8 cellular contexts compared by ENCODE assay signal in the genomic region with DNA sequence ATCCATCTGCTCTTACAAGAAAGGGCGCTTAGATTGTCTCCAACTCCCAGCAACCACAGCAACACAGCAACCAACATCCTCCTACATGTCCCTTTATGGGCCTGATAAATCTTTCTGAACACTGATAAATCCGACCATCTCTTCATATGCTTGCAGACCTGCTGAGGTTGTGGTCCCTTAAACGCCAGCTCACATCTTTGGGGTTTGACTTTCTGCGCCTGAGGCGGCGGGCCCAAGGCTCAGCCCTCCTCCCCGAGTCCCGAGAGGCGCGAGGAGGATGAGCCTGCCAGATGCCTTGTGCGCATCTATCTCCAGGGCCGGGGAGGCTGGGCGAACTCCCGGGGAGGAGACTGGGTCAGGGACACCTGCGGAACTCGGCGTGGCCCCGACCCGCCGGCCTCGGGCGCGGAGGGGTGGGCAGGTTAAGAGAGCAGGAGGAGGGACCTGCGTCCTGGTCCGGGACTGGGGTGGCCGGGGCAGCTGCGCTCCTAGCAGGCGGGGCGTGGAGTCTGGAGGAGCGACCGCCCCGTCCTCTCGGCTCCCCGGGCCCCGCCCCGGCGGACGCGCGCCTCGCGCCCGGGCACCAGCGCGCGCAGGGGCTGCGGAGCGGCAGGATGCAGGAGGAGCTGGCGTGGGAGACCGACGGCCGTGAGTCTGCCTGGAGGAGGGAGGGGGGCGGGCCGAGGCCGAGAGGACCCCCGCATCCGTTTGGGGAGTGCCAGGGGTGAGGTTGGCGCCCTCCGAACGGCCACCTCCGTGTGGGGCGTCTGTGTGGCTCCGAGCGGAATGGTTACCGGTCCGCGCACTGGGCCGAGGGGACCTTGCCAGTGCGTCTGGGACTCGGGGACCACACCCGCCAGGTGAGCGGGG. TPM values are rescaled to one million over a fixed set of nuclear protein-coding genes. Genes with fewer than 3 reads are reported as not detected.
A peak's percentile ranks its signal among the peaks of the same experiment; 100 is the strongest.
DNase-seq lines count a peak whose midpoint lies in the region; ATAC-seq and TF ChIP-seq lines count a peak whose summit lies in the region.

A gene (plus strand): TSS at position 586 of the 870 bp plus-strand sequence. CDS start 29 bp downstream, at position 615.

- H3K4me3 ChIP-seq in GM23338: peak within 1 kb of the TSS; percentile 88
- peak within 1 kb of the TSS; percentile 38 to 71 (median 54) for H3K4me3 ChIP-seq in esophagus squamous epithelium
- H3K4me3 ChIP-seq in muscle layer of duodenum (ENCODE audit: low read depth in 1 of 2, low read length in 2 of 2): peak within 1 kb of the TSS; percentile 62 to 73
- H3K4me3 ChIP-seq in thoracic aorta: peak within 1 kb of the TSS; percentile 80

- H2AFZ ChIP-seq in GM23338: peak within 1 kb of the TSS; percentile 96

- H3K9me3 Mint-ChIP-seq in GM23338: peaks cover 10% of the 10 kb centered on the region

- H3K27ac ChIP-seq in GM23338 (ENCODE audit: low read depth): no peak within 1 kb of the TSS
- H3K27ac ChIP-seq in esophagus squamous epithelium: peak within 1 kb of the TSS; percentile 1 to 73 (median 64)
- H3K27ac ChIP-seq in muscle layer of duodenum (ENCODE audit: low read length): no peak within 1 kb of the TSS
- peak within 1 kb of the TSS; percentile 33 to 52 for H3K27ac ChIP-seq in thoracic aorta

- H3K4me1 Mint-ChIP-seq in GM23338: peaks cover 29% of the 10 kb centered on the region

- peak in 1 of 4 donors; percentile 44 for TF ChIP-seq POLR2A in esophagus squamous epithelium (IDR thresholded peaks at IDR 0.05)

- H4K20me1 ChIP-seq in GM23338 (replicated peaks; ENCODE audit: insufficient read depth): no peaks in the 10 kb centered on the region

- ATAC-seq in GM23338 (peak; percentile 90), thoracic aorta (ENCODE audit: insufficient number of reproducible peaks, low FRiP score, low read depth) (peak; percentile 79)

- H3K36me3 ChIP-seq in GM23338 (ENCODE audit: insufficient read depth) (peaks cover under 1% of the 10 kb centered on the region; the same call in 1 of the 2 replicates), esophagus squamous epithelium (no peaks in the 10 kb centered on the region), muscle layer of duodenum (ENCODE audit: control insufficient read depth in 1 of 2, insufficient read depth in 2 of 2, low read length in 2 of 2) (no peaks in the 10 kb centered on the region), thoracic aorta (no peaks in the 10 kb centered on the region)

- H3K27ac Mint-ChIP-seq in GM23338: no peak within 1 kb of the TSS

- 0 out of 2 replicates have a peak, but pooled peaks cover 6% of the 10 kb centered on the region for H3F3A ChIP-seq in GM23338 (replicated peaks; ENCODE audit: low read depth)

- intact Hi-C loops in esophagus squamous epithelium (cut with DNase I): no loop called here

- peaks cover 26% of the 10 kb centered on the region for H3K4me1 ChIP-seq in GM23338 (ENCODE audit: insufficient read depth)
- peaks cover 4 to 23% (median 12%) of the 10 kb centered on the region in 3 donors for H3K4me1 ChIP-seq in esophagus squamous epithelium
- peaks cover 0 to 5% of the 10 kb centered on the region in 2 donors for H3K4me1 ChIP-seq in muscle layer of duodenum (ENCODE audit: control insufficient read depth in 1 of 2, insufficient read depth in 2 of 2, low read length in 2 of 2)
- peaks cover 3 to 33% of the 10 kb centered on the region in 2 donors for H3K4me1 ChIP-seq in thoracic aorta (ENCODE audit: control insufficient read depth in 1 of 2, low read depth in 2 of 2)

- H3K4me2 ChIP-seq in GM23338: peak within 1 kb of the TSS; percentile 82

- peak; percentile 39 for DNase-seq in DMS79 treated with DMSO at 0.1 percent for 48 hours (lab: John Stamatoyannopoulos, UW)
- DNase-seq in GM23338 (ENCODE audit: low spot score): peak; percentile 91
- peak; percentile 81 for DNase-seq in NCI-H2171 (lab: John Stamatoyannopoulos, UW)
- peak in 2 of 3 experiments; percentile 14 to 19 for DNase-seq in activated CD8-positive, alpha-beta memory T cell treated with anti-CD3 and anti-CD28 coated beads for 48 hours (ENCODE audit: low read depth in 2 of 3, low spot score in 2 of 3)
- DNase-seq in esophagus squamous epithelium (lab: John Stamatoyannopoulos, UW): no peak
- DNase-seq in thoracic aorta (ENCODE audit: low spot score): peak; percentile 14
- no peak for DNase-seq in OCI-M2 (lab: John Stamatoyannopoulos, UW; ENCODE audit: unreplicated experiment)

- H3K27me3 ChIP-seq in GM23338 (ENCODE audit: insufficient read depth) (peaks cover 33% of the 10 kb centered on the region), esophagus squamous epithelium (no peaks in the 10 kb centered on the region), muscle layer of duodenum (ENCODE audit: low read depth, low read length) (no peaks in the 10 kb centered on the region), thoracic aorta (replicated peaks; ENCODE audit: insufficient read depth) (no peaks in the 10 kb centered on the region)

- TF ChIP-seq CTCF in GM23338 (conservative IDR thresholded peaks at IDR 0.05; ENCODE audit: low read depth in 2 of 2) (no peak), esophagus squamous epithelium (IDR thresholded peaks at IDR 0.05) (no peak), thoracic aorta (IDR thresholded peaks at IDR 0.05) (no peak)

- H3K79me2 ChIP-seq in GM23338 (replicated peaks; ENCODE audit: insufficient read depth): no peaks in the 10 kb centered on the region

- H3K27me3 Mint-ChIP-seq in GM23338 (ENCODE audit: insufficient read depth, low read depth, poor library complexity): peaks cover 31% of the 10 kb centered on the region

- H3K4me3 Mint-ChIP-seq in GM23338: peak within 1 kb of the TSS; percentile 81

- whole genome bisulfite sequencing in esophagus squamous epithelium, 2 donors: 22 to 30% methylated on average over 2 to 9 of the region's 72 CpGs

- no peaks in the 10 kb centered on the region; the same call in 2 of the 3 replicates for H3K36me3 Mint-ChIP-seq in GM23338 (ENCODE audit: low read depth)

- no peaks in the 10 kb centered on the region for H3K9me2 ChIP-seq in GM23338 (ENCODE audit: insufficient read depth)

- H3K9me3 ChIP-seq in esophagus squamous epithelium (no peaks in the 10 kb centered on the region), muscle layer of duodenum (ENCODE audit: control insufficient read depth in 1 of 2, low read length in 2 of 2) (no peaks in the 10 kb centered on the region), thoracic aorta (no peaks in the 10 kb centered on the region)

TF ChIP-seq in GM23338, 12 proteins besides CTCF, POLR2A, EP300 and RAD21:
- TF ChIP-seq POLR2AphosphoS5 (IDR thresholded peaks at IDR 0.05; ENCODE audit: low read depth) (peak; percentile 79), ZNF331 (CRISPR knock-in tag; IDR thresholded peaks at IDR 0.05; ENCODE audit: low read depth) (no peak)

RNA-seq across cellular contexts. Expression of the gene that starts here (rescaled TPM):
- total RNA-seq in GM23338 (2014; rRNA removed; shearing (Covaris generic)): 8.7 and 9.3 TPM in 2 replicates
- polyA plus RNA-seq in GM23338 (2016; fragmentation: Nextera tagmentation; extraction: Ambion mirVana): 5.8 and 6.7 TPM in 2 replicates
- total RNA-seq in esophagus squamous epithelium: 1 to 10 TPM in 3 of 4 donors, under 1 TPM in 1; 0.45 to 7.8 (median 2.4) TPM
- 10 to 100 TPM; 27.5 to 58.1 TPM for total RNA-seq in thoracic aorta

Comparison
In these comparisons a context has a peak if more than half of its experiments do, and no peak if none do; other contexts are left out.
1. DNase-seq: peak in DMS79 treated with DMSO at 0.1 percent for 48 hours (single experiment), GM23338 (single experiment), NCI-H2171 (single experiment), activated CD8-positive, alpha-beta memory T cell treated with anti-CD3 and anti-CD28 coated beads for 48 hours (2 of 3) and thoracic aorta (single experiment); none in esophagus squamous epithelium (single experiment) and OCI-M2 (single experiment).
2. H3K27ac ChIP-seq: peak in esophagus squamous epithelium (4 of 4) and thoracic aorta (2 of 2); none in GM23338 (single experiment) and muscle layer of duodenum (single experiment).
3. Peak in every context shown above with its lines, with median percentiles within 50 percentile points of each other: H3K4me3 ChIP-seq.